ENCODE assay signal across 11 cellular contexts in genomic region chr14:73774244-73774575, GRCh38.
A peak's percentile ranks its signal among the peaks of the same experiment; 100 is the strongest.
DNase-seq lines count a peak whose midpoint lies in the region; ATAC-seq and TF ChIP-seq lines count a peak whose summit lies in the region.
"Had no signal": no experiment of that assay in that cellular context is flagged by ENCODE, and none has a peak within 500 bp of the region (broad histone marks: within the 10 kb centered on the region; RNA-seq: fewer than 3 reads in every experiment).

No MANE protein-coding gene starts in this region.

- no peaks in the 10 kb centered on the region for H3F3A ChIP-seq in PC-3 (ENCODE audit: low read length, unreplicated experiment)

- ATAC-seq in activated naive CD4-positive, alpha-beta T cell treated with anti-CD3 and anti-CD28 coated beads, Interleukin-2, amount 50 U/mL, for 72 hours, result no peak
- no peak for ATAC-seq in RWPE2 (ENCODE audit: low read depth)
- no peak for ATAC-seq in lung (ENCODE audit: insufficient read depth, low FRiP score)
- ATAC-seq in thoracic aorta (ENCODE audit: insufficient number of reproducible peaks, low FRiP score, low read depth), result no peak
- ATAC-seq in HG02840 (IDR thresholded peaks at IDR 0.05; ENCODE audit: low FRiP score, unreplicated experiment), result no peak
- ATAC-seq in PC-3, result no peak
- ATAC-seq: heart left ventricle had no signal

- H3K4me2 ChIP-seq in PC-3 (ENCODE audit: low read length), result no peak overlapping the region

- no peak overlapping the region for H2AFZ ChIP-seq in PC-3 (ENCODE audit: low read length)

- H3K9me3 ChIP-seq in RWPE2 (ENCODE audit: severe bottlenecking), result no peaks in the 10 kb centered on the region
- no peaks in the 10 kb centered on the region for H3K9me3 ChIP-seq in lung (ENCODE audit: control insufficient read depth in 2 of 2, insufficient read depth in 1 of 2, low read length in 1 of 2)
- no peaks in the 10 kb centered on the region for H3K9me3 ChIP-seq in thoracic aorta
- H3K9me3 ChIP-seq in PC-3 (ENCODE audit: low read length), result no peaks in the 10 kb centered on the region
- H3K9me3 ChIP-seq: heart left ventricle had no signal

- H3K9me2 ChIP-seq in PC-3 (replicated peaks; ENCODE audit: low read length), result no peaks in the 10 kb centered on the region

- intact Hi-C loops in PC-3 (cut with micrococcal nuclease), result no loop called here

- H3K4me3 ChIP-seq in RWPE2 (ENCODE audit: severe bottlenecking) (no peak overlapping the region), lung (no peak overlapping the region), thoracic aorta (no peak overlapping the region), PC-3 (ENCODE audit: low read length) (no peak overlapping the region)
- H3K4me3 ChIP-seq: heart left ventricle had no signal

- peaks cover 8% of the 10 kb centered on the region for H3K36me3 Mint-ChIP-seq in activated naive CD4-positive, alpha-beta T cell treated with anti-CD3 and anti-CD28 coated beads, Interleukin-2, amount 10 ng/mL, durations not matched to agents 7 days and 5 days
- peaks cover 0 to 6% of the 10 kb centered on the region in 2 donors for H3K36me3 Mint-ChIP-seq in activated naive CD4-positive, alpha-beta T cell treated with anti-CD3 and anti-CD28 coated beads, Interleukin-2, amount 50 U/mL, for 72 hours

- H3K79me2 ChIP-seq in PC-3 (ENCODE audit: low read length), result peaks cover 66% of the 10 kb centered on the region

- 41 to 45% methylated on average over 3 of the region's 3 CpGs for WGBS in lung, 2 donors

- H3K4me3 Mint-ChIP-seq in activated naive CD4-positive, alpha-beta T cell treated with anti-CD3 and anti-CD28 coated beads, Interleukin-2, amount 10 ng/mL, durations not matched to agents 7 days and 5 days, result no peak overlapping the region

- no peak for DNase-seq in activated naive CD4-positive, alpha-beta T cell treated with anti-CD3 and anti-CD28 coated beads, Interleukin-2, amount 10 ng/mL, durations not matched to agents 7 days and 5 days
- DNase-seq in activated naive CD4-positive, alpha-beta T cell treated with anti-CD3 and anti-CD28 coated beads, Interleukin-2, amount 50 U/mL, for 72 hours (ENCODE audit: low spot score in 2 of 2), result no peak
- DNase-seq in RWPE2 (ENCODE audit: low spot score) (no peak), lung (ENCODE audit: low spot score) (no peak), thoracic aorta (ENCODE audit: low spot score) (no peak), PC-3 (no peak)
- no peak for DNase-seq in stimulated activated CD4-positive, alpha-beta T cell treated with anti-CD3 and anti-CD28 coated beads, Interleukin-12 subunit alpha, Interleukin-12 subunit beta, amount 100 ng/mL, for 4 hours
- DNase-seq: GDM1, heart left ventricle, NCI-H1417 had no signal

- TF ChIP-seq CTCF in RWPE2 (IDR thresholded peaks at IDR 0.05; ENCODE audit: poor library complexity, severe bottlenecking) (no peak), lung (IDR thresholded peaks at IDR 0.05; ENCODE audit: control extremely low read depth, extremely low read depth) (no peak), thoracic aorta (IDR thresholded peaks at IDR 0.05) (no peak), PC-3 (conservative IDR thresholded peaks at IDR 0.05; ENCODE audit: low read depth, low read length) (no peak)

- no peaks in the 10 kb centered on the region for H4K20me1 ChIP-seq in PC-3 (ENCODE audit: low read length)

- no peaks in the 10 kb centered on the region for H3K27me3 Mint-ChIP-seq in activated naive CD4-positive, alpha-beta T cell treated with anti-CD3 and anti-CD28 coated beads, Interleukin-2, amount 10 ng/mL, durations not matched to agents 7 days and 5 days

- H3K9me3 Mint-ChIP-seq in activated naive CD4-positive, alpha-beta T cell treated with anti-CD3 and anti-CD28 coated beads, Interleukin-2, amount 10 ng/mL, durations not matched to agents 7 days and 5 days, result no peaks in the 10 kb centered on the region
- no peaks in the 10 kb centered on the region for H3K9me3 Mint-ChIP-seq in activated naive CD4-positive, alpha-beta T cell treated with anti-CD3 and anti-CD28 coated beads, Interleukin-2, amount 50 U/mL, for 72 hours

- peak overlapping the region; percentile 56 for H3K27ac Mint-ChIP-seq in activated naive CD4-positive, alpha-beta T cell treated with anti-CD3 and anti-CD28 coated beads, Interleukin-2, amount 10 ng/mL, durations not matched to agents 7 days and 5 days
- H3K27ac Mint-ChIP-seq in activated naive CD4-positive, alpha-beta T cell treated with anti-CD3 and anti-CD28 coated beads, Interleukin-2, amount 50 U/mL, for 72 hours, result peak overlapping the region in 1 of 2 donors; percentile 71

- H3K4me1 ChIP-seq in RWPE2 (ENCODE audit: insufficient read depth, poor library complexity, severe bottlenecking) (peaks cover 21% of the 10 kb centered on the region), lung (ENCODE audit: control insufficient read depth in 2 of 2, insufficient read depth in 2 of 2, low read length in 2 of 2) (peaks cover 24 to 44% of the 10 kb centered on the region in 2 donors), thoracic aorta (ENCODE audit: control insufficient read depth in 1 of 2, low read depth in 2 of 2) (peaks cover 46 to 72% of the 10 kb centered on the region in 2 donors), PC-3 (ENCODE audit: insufficient read depth, low read length) (peaks cover 2% of the 10 kb centered on the region)

- CTCF ChIA-PET in activated naive CD4-positive, alpha-beta T cell treated with anti-CD3 and anti-CD28 coated beads, Interleukin-2, amount 10 ng/mL, durations not matched to agents 7 days and 5 days (lab: Charles Lee), result no interaction called here
- CTCF ChIA-PET in PC-3 (lab: Charles Lee), result no interaction called here

- H3K27ac ChIP-seq in RWPE2 (ENCODE audit: poor library complexity, severe bottlenecking) (peak overlapping the region; percentile 4), lung (ENCODE audit: low read depth in 1 of 2, low read length in 1 of 2) (peak overlapping the region; percentile 0 to 7), thoracic aorta (peak overlapping the region; percentile 62 to 74), PC-3 (ENCODE audit: low read length) (no peak overlapping the region)

- POLR2A ChIA-PET in PC-3 (lab: Charles Lee; ENCODE audit: unreplicated experiment), result no interaction called here

- H3K4me1 Mint-ChIP-seq in activated naive CD4-positive, alpha-beta T cell treated with anti-CD3 and anti-CD28 coated beads, Interleukin-2, amount 10 ng/mL, durations not matched to agents 7 days and 5 days, result peaks cover 87% of the 10 kb centered on the region

- H3K27me3 ChIP-seq in RWPE2 (ENCODE audit: insufficient read depth, poor library complexity, severe bottlenecking) (no peaks in the 10 kb centered on the region), lung (ENCODE audit: control insufficient read depth, insufficient read depth) (no peaks in the 10 kb centered on the region), thoracic aorta (replicated peaks; ENCODE audit: insufficient read depth) (no peaks in the 10 kb centered on the region), PC-3 (ENCODE audit: low read length) (no peaks in the 10 kb centered on the region)
- H3K27me3 ChIP-seq: heart left ventricle had no signal

- H3K9ac ChIP-seq in PC-3 (ENCODE audit: low read length), result no peak overlapping the region

- no TSS peak for BruUV-seq in PC-3 (replicated peaks; lab: Mats Ljungman, UMichigan)

- H3K36me3 ChIP-seq in RWPE2 (ENCODE audit: low read depth) (no peaks in the 10 kb centered on the region), lung (ENCODE audit: control insufficient read depth in 2 of 2, insufficient read depth in 2 of 2, low read length in 2 of 2) (peaks cover 0 to 3% of the 10 kb centered on the region in 2 donors), thoracic aorta (no peaks in the 10 kb centered on the region), PC-3 (ENCODE audit: low read depth, low read length) (no peaks in the 10 kb centered on the region)
